8 cellular contexts compared by ENCODE assay signal in genomic region chr19:1269478-1270167, GRCh38. TPM values are rescaled to one million over a fixed set of nuclear protein-coding genes. Genes with fewer than 3 reads are reported as not detected.
DNase-seq lines count a peak whose midpoint lies in the region; ATAC-seq and TF ChIP-seq lines count a peak whose summit lies in the region.

No MANE protein-coding gene starts in this region.

- peak in 1 of 4 donors; percentile 4 for TF ChIP-seq POLR2A in esophagus squamous epithelium (IDR thresholded peaks at IDR 0.05)

- H3K36me3 ChIP-seq in OCI-LY3 (replicated peaks; ENCODE audit: low read depth, low read length), result peaks cover 49% of the 10 kb centered on the region
- peaks cover 20 to 45% (median 22%) of the 10 kb centered on the region in 3 donors for H3K36me3 ChIP-seq in esophagus squamous epithelium
- H3K36me3 ChIP-seq in muscle layer of duodenum (ENCODE audit: control insufficient read depth in 1 of 2, insufficient read depth in 2 of 2, low read length in 2 of 2), result peaks cover 35 to 38% of the 10 kb centered on the region in 2 donors

- TF ChIP-seq CTCF in OCI-LY3 (IDR thresholded peaks at IDR 0.05; ENCODE audit: low read depth, low read length) (no peak; the same call in 1 of the 2 replicates), esophagus squamous epithelium (IDR thresholded peaks at IDR 0.05) (peak in 2 of 6 experiments; percentile 6 to 19)

- intact Hi-C loops in esophagus squamous epithelium (cut with DNase I), result loop anchor here (10.0 kb wide), 1 partner anchor 135 kb away; the partner anchor contains the start of genes DAZAP1 and GAMT

- H3K27me3 ChIP-seq in OCI-LY3 (ENCODE audit: low read depth, low read length), result peaks cover 15% of the 10 kb centered on the region
- H3K27me3 ChIP-seq in esophagus squamous epithelium, result no peaks in the 10 kb centered on the region
- H3K27me3 ChIP-seq in muscle layer of duodenum (ENCODE audit: low read depth, low read length), result no peaks in the 10 kb centered on the region

- DNase-seq in COLO829 (ENCODE audit: low spot score) (peak; percentile 86), HS-27A (ENCODE audit: low read depth) (peak; percentile 84), esophagus squamous epithelium (lab: John Stamatoyannopoulos, UW) (no peak)
- peak; percentile 88 to 91 for DNase-seq in activated T-cell treated with anti-CD3 and anti-CD28 coated beads, Interleukin-2, amount 50 U/mL, for 48 hours
- DNase-seq in stimulated activated naive CD4-positive, alpha-beta T cell treated with Interleukin-2 at 50 U/mL for 16 hours (lab: John Stamatoyannopoulos, UW), result peak; percentile 75

- peak; percentile 4 for ATAC-seq in GM19468 (IDR thresholded peaks at IDR 0.05; ENCODE audit: extremely low read depth, unreplicated experiment)

- no peaks in the 10 kb centered on the region for H3K9me3 ChIP-seq in OCI-LY3 (ENCODE audit: insufficient read depth, low read length)
- H3K9me3 ChIP-seq in esophagus squamous epithelium, result no peaks in the 10 kb centered on the region
- H3K9me3 ChIP-seq in muscle layer of duodenum (ENCODE audit: control insufficient read depth in 1 of 2, low read length in 2 of 2), result no peaks in the 10 kb centered on the region

- H2AFZ ChIP-seq in OCI-LY3 (ENCODE audit: low read depth, low read length), result no peak overlapping the region

- H3K4me2 ChIP-seq in OCI-LY3 (ENCODE audit: low read length), result peak overlapping the region; percentile 98

- 0 to 2% methylated on average over 1 to 13 of the region's 63 CpGs for WGBS in esophagus squamous epithelium, 2 donors

- H4K20me1 ChIP-seq in OCI-LY3 (ENCODE audit: insufficient read depth, low read length), result peaks cover 16% of the 10 kb centered on the region

- H3K4me1 ChIP-seq in OCI-LY3 (ENCODE audit: low read length) (peaks cover 44% of the 10 kb centered on the region), esophagus squamous epithelium (peaks cover 79 to 94% (median 83%) of the 10 kb centered on the region in 3 donors), muscle layer of duodenum (ENCODE audit: control insufficient read depth in 1 of 2, insufficient read depth in 2 of 2, low read length in 2 of 2) (peaks cover 26 to 88% of the 10 kb centered on the region in 2 donors)

- peaks cover 51% of the 10 kb centered on the region for H3K79me2 ChIP-seq in OCI-LY3 (ENCODE audit: low read length)

- H3K4me3 ChIP-seq in OCI-LY3 (ENCODE audit: low read length), result peak overlapping the region; percentile 81
- H3K4me3 ChIP-seq in esophagus squamous epithelium, result peak overlapping the region; percentile 64 to 95 (median 77)
- peak overlapping the region; percentile 90 to 95 for H3K4me3 ChIP-seq in muscle layer of duodenum (ENCODE audit: low read depth in 1 of 2, low read length in 2 of 2)

- peak overlapping the region; percentile 86 for H3K9ac ChIP-seq in OCI-LY3 (ENCODE audit: low read length)

- H3K27ac ChIP-seq in OCI-LY3 (ENCODE audit: low read length), result peak overlapping the region; percentile 69
- peak overlapping the region; percentile 98 to 100 (median 99) for H3K27ac ChIP-seq in esophagus squamous epithelium
- H3K27ac ChIP-seq in muscle layer of duodenum (ENCODE audit: low read length), result peak overlapping the region; percentile 94

RNA-seq across cellular contexts. Expression of gene CIRBP, which starts 0.5 kb away (rescaled TPM):
- total RNA-seq in esophagus squamous epithelium, result 100 to 1,000 TPM; 116 to 415 (median 238) TPM

RNA-seq across cellular contexts. Expression of gene FAM174C, which starts 5.7 kb away (rescaled TPM):
- 10 to 100 TPM; 31.5 to 69.8 (median 50.5) TPM for total RNA-seq in esophagus squamous epithelium

RNA-seq across cellular contexts. Expression of gene EFNA2, which starts 16.1 kb away (rescaled TPM):
- total RNA-seq in esophagus squamous epithelium, result not detected

RNA-seq across cellular contexts. Expression of gene MIDN, which starts 21.2 kb away (rescaled TPM):
- 10 to 100 TPM; 12.4 to 65.0 (median 40.4) TPM for total RNA-seq in esophagus squamous epithelium

RNA-seq across cellular contexts. Expression of gene ATP5F1D, which starts 28.1 kb away (rescaled TPM):
- 100 to 1,000 TPM in 3 of 4 donors, 10 to 100 TPM in 1; 83.4 to 171 (median 132) TPM for total RNA-seq in esophagus squamous epithelium
